In genomic region chr13:110333837-110334236, GRCh38 we compare ENCODE assay signal across 17 cellular contexts. TPM values are rescaled to one million over a fixed set of nuclear protein-coding genes. Genes with fewer than 3 reads are reported as not detected.
"Had no signal": no experiment of that assay in that cellular context is flagged by ENCODE, and none has a peak within 500 bp of the region (broad histone marks: within the 10 kb centered on the region; RNA-seq: fewer than 3 reads in every experiment).

No MANE protein-coding gene starts in this region.

- H3K9me3 Mint-ChIP-seq: activated CD8-positive, alpha-beta T cell treated with anti-CD3 and anti-CD28 coated beads for 36 hours; dendritic cell treated with granulocyte-macrophage colony-stimulating factor and Interleukin-4, amounts not matched to agents 40 ng/mL and 50 ng/mL, for 4 days; mesothelial cell of epicardium had no signal

- H3K27ac ChIP-seq: body of pancreas, parathyroid adenoma, SJCRH30 had no signal

- DNase-seq: activated CD4-positive, alpha-beta T cell treated with anti-CD3 and anti-CD28 coated beads for 48 hours; activated CD8-positive, alpha-beta T cell treated with anti-CD3 and anti-CD28 coated beads for 36 hours; activated gamma-delta T cell; activated T-cell treated with anti-CD3 and anti-CD28 coated beads, Interleukin-2, amount 50 U/mL, for 48 hours; body of pancreas; hippocampal formation; naive B cell; right cardiac atrium; RPMI8226; SJCRH30; small intestine; substantia nigra; T-helper 2 cell had no signal

- H3K4me3 Mint-ChIP-seq: activated CD8-positive, alpha-beta T cell treated with anti-CD3 and anti-CD28 coated beads for 36 hours; dendritic cell treated with granulocyte-macrophage colony-stimulating factor and Interleukin-4, amounts not matched to agents 40 ng/mL and 50 ng/mL, for 4 days; mesothelial cell of epicardium; naive B cell had no signal

- H3K27me3 ChIP-seq: body of pancreas, SJCRH30 had no signal

- H2AFZ ChIP-seq: parathyroid adenoma had no signal

- H3K9ac ChIP-seq: parathyroid adenoma had no signal

- H3K27ac Mint-ChIP-seq: activated CD8-positive, alpha-beta T cell treated with anti-CD3 and anti-CD28 coated beads for 36 hours; activated naive CD4-positive, alpha-beta T cell treated with anti-CD3 and anti-CD28 coated beads, Interleukin-2, amount 50 U/mL, for 72 hours; dendritic cell treated with granulocyte-macrophage colony-stimulating factor and Interleukin-4, amounts not matched to agents 40 ng/mL and 50 ng/mL, for 4 days; mesothelial cell of epicardium; naive B cell had no signal

- ATAC-seq: activated CD8-positive, alpha-beta T cell treated with anti-CD3 and anti-CD28 coated beads for 36 hours; activated naive CD4-positive, alpha-beta T cell treated with anti-CD3 and anti-CD28 coated beads, Interleukin-2, amount 50 U/mL, for 72 hours; body of pancreas; right cardiac atrium had no signal

- H3K4me3 ChIP-seq: body of pancreas, SJCRH30 had no signal

- H3K9me3 ChIP-seq: body of pancreas, SJCRH30 had no signal

- H3K4me1 ChIP-seq: body of pancreas, parathyroid adenoma had no signal

RNA-seq across cellular contexts. Expression of gene COL4A2, which starts 26.8 kb away (rescaled TPM):
- total RNA-seq: activated CD8-positive, alpha-beta T cell treated with anti-CD3 and anti-CD28 coated beads for 36 hours had no signal

RNA-seq across cellular contexts. Expression of gene COL4A1, which starts 26.9 kb away (rescaled TPM):
- total RNA-seq: activated CD8-positive, alpha-beta T cell treated with anti-CD3 and anti-CD28 coated beads for 36 hours had no signal
